1 cellular context compared by ENCODE assay signal in the genomic region with DNA sequence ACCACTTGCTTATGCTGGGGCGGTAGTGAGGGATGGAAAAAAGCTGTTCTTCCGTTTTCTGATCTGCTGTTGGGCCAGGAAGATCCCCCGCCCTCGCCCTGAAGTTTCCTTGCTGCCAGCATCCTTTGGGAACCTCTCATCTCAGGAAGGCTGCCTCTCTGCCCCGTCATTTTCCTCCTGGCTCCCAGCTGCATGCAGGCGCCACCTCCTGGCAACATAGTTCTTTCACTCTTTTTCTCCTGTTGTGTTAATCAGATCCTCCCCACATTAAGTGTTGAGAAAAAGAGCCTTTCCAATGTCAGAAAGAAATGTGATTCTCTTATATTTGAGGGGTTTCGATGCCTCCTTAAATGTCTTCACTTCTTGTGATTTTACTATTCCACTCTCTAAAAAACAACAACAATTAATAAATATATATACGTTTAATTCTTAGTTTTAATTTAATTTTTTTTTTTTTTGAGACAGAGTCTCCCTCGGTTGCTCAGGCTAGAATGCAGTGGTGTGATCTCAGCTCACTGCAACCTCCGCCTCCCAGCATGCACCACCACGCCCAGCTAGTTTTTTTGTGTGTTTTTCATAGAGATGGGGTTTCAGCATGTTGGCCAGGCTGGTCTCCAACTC.
A peak's percentile ranks its signal among the peaks of the same experiment; 100 is the strongest.
TF ChIP-seq lines count a peak whose summit lies in the region.

No MANE protein-coding gene starts in this region.

TF ChIP-seq in K562, 482 proteins besides CTCF, POLR2A, EP300 and RAD21 (continued from another document):
- TF ChIP-seq, protein P1, sequence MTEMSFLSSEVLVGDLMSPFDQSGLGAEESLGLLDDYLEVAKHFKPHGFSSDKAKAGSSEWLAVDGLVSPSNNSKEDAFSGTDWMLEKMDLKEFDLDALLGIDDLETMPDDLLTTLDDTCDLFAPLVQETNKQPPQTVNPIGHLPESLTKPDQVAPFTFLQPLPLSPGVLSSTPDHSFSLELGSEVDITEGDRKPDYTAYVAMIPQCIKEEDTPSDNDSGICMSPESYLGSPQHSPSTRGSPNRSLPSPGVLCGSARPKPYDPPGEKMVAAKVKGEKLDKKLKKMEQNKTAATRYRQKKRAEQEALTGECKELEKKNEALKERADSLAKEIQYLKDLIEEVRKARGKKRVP (CRISPR knock-in tag; IDR thresholded peaks at IDR 0.05), result no peak
- TF ChIP-seq ZBTB8A (IDR thresholded peaks at IDR 0.05; ENCODE audit: partially characterized antibody) (no peak), BRD4 (IDR thresholded peaks at IDR 0.05) (no peak), TARDBP (IDR thresholded peaks at IDR 0.05) (no peak), MEF2A (IDR thresholded peaks at IDR 0.05; ENCODE audit: control insufficient read depth, low read depth, low read length) (no peak), ZNF77 (CRISPR knock-in tag; IDR thresholded peaks at IDR 0.05) (no peak), SMAD1 (IDR thresholded peaks at IDR 0.05; ENCODE audit: low read depth, low read length, partially characterized antibody) (no peak), RHOXF2B (CRISPR knock-in tag; conservative IDR thresholded peaks at IDR 0.05) (no peak), MTA1 (IDR thresholded peaks at IDR 0.05; ENCODE audit: borderline replicate concordance) (no peak), PRMT5 (CRISPR knock-in tag; IDR thresholded peaks at IDR 0.05) (no peak), JUND (IDR thresholded peaks at IDR 0.05; ENCODE audit: borderline replicate concordance, low read depth, low read length) (peak; percentile 50; the same call in 1 of the 2 replicates), JUND (tag; IDR thresholded peaks at IDR 0.05; ENCODE audit: borderline replicate concordance, low read depth, low read length) (no peak; the same call in 2 of the 3 replicates), HDAC1 (IDR thresholded peaks at IDR 0.05) (no peak), BHLHE40 (IDR thresholded peaks at IDR 0.05; ENCODE audit: low read length) (peak; percentile 30; the same call in 1 of the 2 replicates), MAFG (tag; conservative IDR thresholded peaks at IDR 0.05) (peak; percentile 43; the same call in 1 of the 2 replicates), BCL6 (CRISPR knock-in tag; IDR thresholded peaks at IDR 0.05) (no peak), ATF7 (IDR thresholded peaks at IDR 0.05) (no peak), CREB1 (IDR thresholded peaks at IDR 0.05) (no peak), CREB1 (CRISPR knock-in tag; IDR thresholded peaks at IDR 0.05) (no peak), GTF2F1 (IDR thresholded peaks at IDR 0.05; ENCODE audit: low read depth, low read length) (no peak), ZKSCAN3 (CRISPR knock-in tag; IDR thresholded peaks at IDR 0.05) (no peak), ZNF589 (CRISPR knock-in tag; IDR thresholded peaks at IDR 0.05; ENCODE audit: low read depth) (no peak), RNF2 (IDR thresholded peaks at IDR 0.05) (no peak), MECOM (CRISPR knock-in tag; IDR thresholded peaks at IDR 0.05) (no peak), ZNF384 (IDR thresholded peaks at IDR 0.05; ENCODE audit: low read depth, low read length) (peak; percentile 16; the same call in 1 of the 2 replicates), RBM17 (IDR thresholded peaks at IDR 0.05; ENCODE audit: borderline replicate concordance, low read depth, low read length) (no peak), CBX5 (IDR thresholded peaks at IDR 0.05; ENCODE audit: borderline replicate concordance, low read depth) (no peak), CBX2 (IDR thresholded peaks at IDR 0.05; ENCODE audit: insufficient read depth, low read length, poor library complexity, severe bottlenecking) (no peak), KDM4B (IDR thresholded peaks at IDR 0.05; ENCODE audit: borderline replicate concordance in 2 of 2, low read depth in 1 of 2) (no peak), ZFP36 (IDR thresholded peaks at IDR 0.05; ENCODE audit: low read depth, low read length, partially characterized antibody) (no peak), RCOR1 (IDR thresholded peaks at IDR 0.05; ENCODE audit: borderline replicate concordance in 1 of 2, low read depth in 2 of 2, low read length in 2 of 2) (peak in 1 of 2 experiments; percentile 48; a peak in 1 of 4 replicates), CC2D1A (IDR thresholded peaks at IDR 0.05) (peak; percentile 37; the same call in 1 of the 2 replicates), ZNF311 (CRISPR knock-in tag; IDR thresholded peaks at IDR 0.05) (no peak), ZZZ3 (IDR thresholded peaks at IDR 0.05) (no peak), ZNF324 (CRISPR knock-in tag; IDR thresholded peaks at IDR 0.05) (no peak), SRF (CRISPR knock-in tag; IDR thresholded peaks at IDR 0.05) (no peak), STAT5A (IDR thresholded peaks at IDR 0.05; ENCODE audit: borderline replicate concordance, low read length) (no peak), PTRF (tag; IDR thresholded peaks at IDR 0.05) (no peak), ZNF23 (CRISPR knock-in tag; IDR thresholded peaks at IDR 0.05) (no peak)
- TF ChIP-seq, protein P2, sequence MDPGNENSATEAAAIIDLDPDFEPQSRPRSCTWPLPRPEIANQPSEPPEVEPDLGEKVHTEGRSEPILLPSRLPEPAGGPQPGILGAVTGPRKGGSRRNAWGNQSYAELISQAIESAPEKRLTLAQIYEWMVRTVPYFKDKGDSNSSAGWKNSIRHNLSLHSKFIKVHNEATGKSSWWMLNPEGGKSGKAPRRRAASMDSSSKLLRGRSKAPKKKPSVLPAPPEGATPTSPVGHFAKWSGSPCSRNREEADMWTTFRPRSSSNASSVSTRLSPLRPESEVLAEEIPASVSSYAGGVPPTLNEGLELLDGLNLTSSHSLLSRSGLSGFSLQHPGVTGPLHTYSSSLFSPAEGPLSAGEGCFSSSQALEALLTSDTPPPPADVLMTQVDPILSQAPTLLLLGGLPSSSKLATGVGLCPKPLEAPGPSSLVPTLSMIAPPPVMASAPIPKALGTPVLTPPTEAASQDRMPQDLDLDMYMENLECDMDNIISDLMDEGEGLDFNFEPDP (CRISPR knock-in tag; IDR thresholded peaks at IDR 0.05), result no peak
- TF ChIP-seq, protein P3, sequence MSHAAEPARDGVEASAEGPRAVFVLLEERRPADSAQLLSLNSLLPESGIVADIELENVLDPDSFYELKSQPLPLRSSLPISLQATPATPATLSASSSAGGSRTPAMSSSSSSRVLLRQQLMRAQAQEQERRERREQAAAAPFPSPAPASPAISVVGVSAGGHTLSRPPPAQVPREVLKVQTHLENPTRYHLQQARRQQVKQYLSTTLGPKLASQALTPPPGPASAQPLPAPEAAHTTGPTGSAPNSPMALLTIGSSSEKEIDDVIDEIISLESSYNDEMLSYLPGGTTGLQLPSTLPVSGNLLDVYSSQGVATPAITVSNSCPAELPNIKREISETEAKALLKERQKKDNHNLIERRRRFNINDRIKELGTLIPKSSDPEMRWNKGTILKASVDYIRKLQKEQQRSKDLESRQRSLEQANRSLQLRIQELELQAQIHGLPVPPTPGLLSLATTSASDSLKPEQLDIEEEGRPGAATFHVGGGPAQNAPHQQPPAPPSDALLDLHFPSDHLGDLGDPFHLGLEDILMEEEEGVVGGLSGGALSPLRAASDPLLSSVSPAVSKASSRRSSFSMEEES (CRISPR knock-in tag; IDR thresholded peaks at IDR 0.05), result no peak
- TF ChIP-seq, protein P4, sequence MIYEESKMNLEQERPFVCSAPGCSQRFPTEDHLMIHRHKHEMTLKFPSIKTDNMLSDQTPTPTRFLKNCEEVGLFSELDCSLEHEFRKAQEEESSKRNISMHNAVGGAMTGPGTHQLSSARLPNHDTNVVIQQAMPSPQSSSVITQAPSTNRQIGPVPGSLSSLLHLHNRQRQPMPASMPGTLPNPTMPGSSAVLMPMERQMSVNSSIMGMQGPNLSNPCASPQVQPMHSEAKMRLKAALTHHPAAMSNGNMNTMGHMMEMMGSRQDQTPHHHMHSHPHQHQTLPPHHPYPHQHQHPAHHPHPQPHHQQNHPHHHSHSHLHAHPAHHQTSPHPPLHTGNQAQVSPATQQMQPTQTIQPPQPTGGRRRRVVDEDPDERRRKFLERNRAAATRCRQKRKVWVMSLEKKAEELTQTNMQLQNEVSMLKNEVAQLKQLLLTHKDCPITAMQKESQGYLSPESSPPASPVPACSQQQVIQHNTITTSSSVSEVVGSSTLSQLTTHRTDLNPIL (CRISPR knock-in tag; IDR thresholded peaks at IDR 0.05), result no peak
- TF ChIP-seq, protein P5, sequence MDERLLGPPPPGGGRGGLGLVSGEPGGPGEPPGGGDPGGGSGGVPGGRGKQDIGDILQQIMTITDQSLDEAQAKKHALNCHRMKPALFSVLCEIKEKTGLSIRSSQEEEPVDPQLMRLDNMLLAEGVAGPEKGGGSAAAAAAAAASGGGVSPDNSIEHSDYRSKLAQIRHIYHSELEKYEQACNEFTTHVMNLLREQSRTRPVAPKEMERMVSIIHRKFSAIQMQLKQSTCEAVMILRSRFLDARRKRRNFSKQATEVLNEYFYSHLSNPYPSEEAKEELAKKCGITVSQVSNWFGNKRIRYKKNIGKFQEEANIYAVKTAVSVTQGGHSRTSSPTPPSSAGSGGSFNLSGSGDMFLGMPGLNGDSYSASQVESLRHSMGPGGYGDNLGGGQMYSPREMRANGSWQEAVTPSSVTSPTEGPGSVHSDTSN (CRISPR knock-in tag; IDR thresholded peaks at IDR 0.05; ENCODE audit: low read depth), result no peak
- TF ChIP-seq, protein P5 (tag; conservative IDR thresholded peaks at IDR 0.05; ENCODE audit: low read depth), result no peak
- TF ChIP-seq, protein P6, sequence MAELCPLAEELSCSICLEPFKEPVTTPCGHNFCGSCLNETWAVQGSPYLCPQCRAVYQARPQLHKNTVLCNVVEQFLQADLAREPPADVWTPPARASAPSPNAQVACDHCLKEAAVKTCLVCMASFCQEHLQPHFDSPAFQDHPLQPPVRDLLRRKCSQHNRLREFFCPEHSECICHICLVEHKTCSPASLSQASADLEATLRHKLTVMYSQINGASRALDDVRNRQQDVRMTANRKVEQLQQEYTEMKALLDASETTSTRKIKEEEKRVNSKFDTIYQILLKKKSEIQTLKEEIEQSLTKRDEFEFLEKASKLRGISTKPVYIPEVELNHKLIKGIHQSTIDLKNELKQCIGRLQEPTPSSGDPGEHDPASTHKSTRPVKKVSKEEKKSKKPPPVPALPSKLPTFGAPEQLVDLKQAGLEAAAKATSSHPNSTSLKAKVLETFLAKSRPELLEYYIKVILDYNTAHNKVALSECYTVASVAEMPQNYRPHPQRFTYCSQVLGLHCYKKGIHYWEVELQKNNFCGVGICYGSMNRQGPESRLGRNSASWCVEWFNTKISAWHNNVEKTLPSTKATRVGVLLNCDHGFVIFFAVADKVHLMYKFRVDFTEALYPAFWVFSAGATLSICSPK (IDR thresholded peaks at IDR 0.05; ENCODE audit: borderline replicate concordance), result no peak
- TF ChIP-seq, protein P7, sequence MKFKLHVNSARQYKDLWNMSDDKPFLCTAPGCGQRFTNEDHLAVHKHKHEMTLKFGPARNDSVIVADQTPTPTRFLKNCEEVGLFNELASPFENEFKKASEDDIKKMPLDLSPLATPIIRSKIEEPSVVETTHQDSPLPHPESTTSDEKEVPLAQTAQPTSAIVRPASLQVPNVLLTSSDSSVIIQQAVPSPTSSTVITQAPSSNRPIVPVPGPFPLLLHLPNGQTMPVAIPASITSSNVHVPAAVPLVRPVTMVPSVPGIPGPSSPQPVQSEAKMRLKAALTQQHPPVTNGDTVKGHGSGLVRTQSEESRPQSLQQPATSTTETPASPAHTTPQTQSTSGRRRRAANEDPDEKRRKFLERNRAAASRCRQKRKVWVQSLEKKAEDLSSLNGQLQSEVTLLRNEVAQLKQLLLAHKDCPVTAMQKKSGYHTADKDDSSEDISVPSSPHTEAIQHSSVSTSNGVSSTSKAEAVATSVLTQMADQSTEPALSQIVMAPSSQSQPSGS (CRISPR knock-in tag; IDR thresholded peaks at IDR 0.05), result no peak
- TF ChIP-seq, protein P8, sequence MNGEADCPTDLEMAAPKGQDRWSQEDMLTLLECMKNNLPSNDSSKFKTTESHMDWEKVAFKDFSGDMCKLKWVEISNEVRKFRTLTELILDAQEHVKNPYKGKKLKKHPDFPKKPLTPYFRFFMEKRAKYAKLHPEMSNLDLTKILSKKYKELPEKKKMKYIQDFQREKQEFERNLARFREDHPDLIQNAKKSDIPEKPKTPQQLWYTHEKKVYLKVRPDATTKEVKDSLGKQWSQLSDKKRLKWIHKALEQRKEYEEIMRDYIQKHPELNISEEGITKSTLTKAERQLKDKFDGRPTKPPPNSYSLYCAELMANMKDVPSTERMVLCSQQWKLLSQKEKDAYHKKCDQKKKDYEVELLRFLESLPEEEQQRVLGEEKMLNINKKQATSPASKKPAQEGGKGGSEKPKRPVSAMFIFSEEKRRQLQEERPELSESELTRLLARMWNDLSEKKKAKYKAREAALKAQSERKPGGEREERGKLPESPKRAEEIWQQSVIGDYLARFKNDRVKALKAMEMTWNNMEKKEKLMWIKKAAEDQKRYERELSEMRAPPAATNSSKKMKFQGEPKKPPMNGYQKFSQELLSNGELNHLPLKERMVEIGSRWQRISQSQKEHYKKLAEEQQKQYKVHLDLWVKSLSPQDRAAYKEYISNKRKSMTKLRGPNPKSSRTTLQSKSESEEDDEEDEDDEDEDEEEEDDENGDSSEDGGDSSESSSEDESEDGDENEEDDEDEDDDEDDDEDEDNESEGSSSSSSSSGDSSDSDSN (IDR thresholded peaks at IDR 0.05; ENCODE audit: borderline replicate concordance in 1 of 2, low read depth in 2 of 2, low read length in 2 of 2), result no peak
